18 cellular contexts compared by ENCODE assay signal in genomic region chr14:105390849-105391500, GRCh38. TPM values are rescaled to one million over a fixed set of nuclear protein-coding genes. Genes with fewer than 3 reads are reported as not detected.
"Had no signal": no experiment of that assay in that cellular context is flagged by ENCODE, and none has a peak within 500 bp of the region (broad histone marks: within the 10 kb centered on the region; RNA-seq: fewer than 3 reads in every experiment).

No MANE protein-coding gene starts in this region.

- H3K4me1 Mint-ChIP-seq: WTC11 had no signal

- DNase-seq: activated CD4-positive, alpha-beta T cell treated with anti-CD3 and anti-CD28 coated beads, Interleukin-2, amount 10 ng/mL, durations not matched to agents 24 days and 14 days; activated CD8-positive, alpha-beta memory T cell treated with anti-CD3 and anti-CD28 coated beads for 24 hours; amniotic stem cell; glutamatergic neuron; immature natural killer cell; left colon; mammary epithelial cell; sigmoid colon; stimulated activated CD4-positive, alpha-beta T cell treated with anti-CD3 and anti-CD28 coated beads, Interleukin-4, amount 100 ng/mL, for 1 hour; stimulated activated CD8-positive, alpha-beta memory T cell treated with anti-CD3 and anti-CD28 coated beads, Interleukin-4, amount 100 ng/mL, for 48 hours; testis had no signal

- H3K27ac Mint-ChIP-seq: progenitor cell of endocrine pancreas; stimulated activated naive CD8-positive, alpha-beta T cell treated with anti-CD3 and anti-CD28 coated beads, Interleukin-15, Interleukin-2, amounts not matched to agents 100 ng/mL and 50 ng/mL, for 24 hours; T-cell had no signal

- H3K4me3 ChIP-seq: sigmoid colon, testis had no signal

- H3K27ac ChIP-seq: testis had no signal

- H3K4me1 ChIP-seq: testis had no signal

- H3K27me3 ChIP-seq: sigmoid colon, testis had no signal

- H3K36me3 Mint-ChIP-seq: brain; immature natural killer cell; naive thymus-derived CD8-positive, alpha-beta T cell; T-cell had no signal

- H3K27me3 Mint-ChIP-seq: activated CD4-positive, alpha-beta T cell treated with anti-CD3 and anti-CD28 coated beads, Interleukin-2, amount 10 ng/mL, durations not matched to agents 24 days and 14 days; activated naive CD4-positive, alpha-beta T cell treated with anti-CD3 and anti-CD28 coated beads, Interleukin-2, amount 10 ng/mL, durations not matched to agents 7 days and 5 days; brain; naive thymus-derived CD8-positive, alpha-beta T cell; progenitor cell of endocrine pancreas; stimulated activated naive CD8-positive, alpha-beta T cell treated with anti-CD3 and anti-CD28 coated beads, Interleukin-15, Interleukin-2, amounts not matched to agents 100 ng/mL and 50 ng/mL, for 24 hours; T-cell had no signal

- H3K4me3 Mint-ChIP-seq: activated CD4-positive, alpha-beta T cell treated with anti-CD3 and anti-CD28 coated beads, Interleukin-2, amount 10 ng/mL, durations not matched to agents 24 days and 14 days; activated naive CD4-positive, alpha-beta T cell treated with anti-CD3 and anti-CD28 coated beads, Interleukin-2, amount 10 ng/mL, durations not matched to agents 7 days and 5 days; brain; immature natural killer cell; naive thymus-derived CD8-positive, alpha-beta T cell; stimulated activated naive CD8-positive, alpha-beta T cell treated with anti-CD3 and anti-CD28 coated beads, Interleukin-15, Interleukin-2, amounts not matched to agents 100 ng/mL and 50 ng/mL, for 24 hours; T-cell; WTC11 had no signal

- H3K9me3 Mint-ChIP-seq: activated CD4-positive, alpha-beta T cell treated with anti-CD3 and anti-CD28 coated beads, Interleukin-2, amount 10 ng/mL, durations not matched to agents 24 days and 14 days; activated naive CD4-positive, alpha-beta T cell treated with anti-CD3 and anti-CD28 coated beads, Interleukin-2, amount 10 ng/mL, durations not matched to agents 7 days and 5 days; brain; immature natural killer cell; naive thymus-derived CD8-positive, alpha-beta T cell; stimulated activated naive CD8-positive, alpha-beta T cell treated with anti-CD3 and anti-CD28 coated beads, Interleukin-15, Interleukin-2, amounts not matched to agents 100 ng/mL and 50 ng/mL, for 24 hours; T-cell; WTC11 had no signal

- H3K9me3 ChIP-seq: sigmoid colon, testis had no signal

- ATAC-seq: left colon, WTC11 had no signal

RNA-seq across cellular contexts. Expression of gene TEX22, which starts 7.4 kb away (rescaled TPM):
- total RNA-seq: sigmoid colon had no signal
